1 cellular context compared by ENCODE assay signal in genomic region chr7:30176463-30177090, GRCh38.
TF ChIP-seq lines count a peak whose summit lies in the region.

No MANE protein-coding gene starts in this region.

TF ChIP-seq in HepG2, 621 proteins besides CTCF, POLR2A, EP300 and RAD21 (continued from another document):
- TF ChIP-seq ZNF512B (CRISPR knock-in tag; IDR thresholded peaks at IDR 0.05; ENCODE audit: borderline replicate concordance) (no peak), KLF6 (CRISPR knock-in tag; IDR thresholded peaks at IDR 0.05) (no peak), DRAP1 (CRISPR knock-in tag; IDR thresholded peaks at IDR 0.05) (no peak), SNRNP70 (IDR thresholded peaks at IDR 0.05; ENCODE audit: low read depth, low read length) (no peak), ZNF720 (CRISPR knock-in tag; IDR thresholded peaks at IDR 0.05) (no peak), ZNF607 (CRISPR knock-in tag; IDR thresholded peaks at IDR 0.05; ENCODE audit: borderline replicate concordance) (no peak), ISX (CRISPR knock-in tag; conservative IDR thresholded peaks at IDR 0.05) (no peak), ZNF280B (CRISPR knock-in tag; IDR thresholded peaks at IDR 0.05; ENCODE audit: borderline replicate concordance) (no peak), ZNF703 (CRISPR knock-in tag; IDR thresholded peaks at IDR 0.05; ENCODE audit: borderline replicate concordance) (no peak), GRHL1 (CRISPR knock-in tag; conservative IDR thresholded peaks at IDR 0.05) (no peak), MTERF4 (CRISPR knock-in tag; IDR thresholded peaks at IDR 0.05) (no peak), ZNF557 (CRISPR knock-in tag; IDR thresholded peaks at IDR 0.05) (no peak), ELF1 (CRISPR knock-in tag; IDR thresholded peaks at IDR 0.05) (no peak), ZBTB3 (CRISPR knock-in tag; IDR thresholded peaks at IDR 0.05; ENCODE audit: borderline replicate concordance, low read depth) (no peak)
